ENCODE assay signal across 10 cellular contexts in genomic region chr7:37440738-37441404, GRCh38. TPM values are rescaled to one million over a fixed set of nuclear protein-coding genes. Genes with fewer than 3 reads are reported as not detected.
A peak's percentile ranks its signal among the peaks of the same experiment; 100 is the strongest.
DNase-seq lines count a peak whose midpoint lies in the region; ATAC-seq, FAIRE-seq and TF ChIP-seq lines count a peak whose summit lies in the region.
"Had no signal": no experiment of that assay in that cellular context is flagged by ENCODE, and none has a peak within 500 bp of the region (broad histone marks: within the 10 kb centered on the region; RNA-seq: fewer than 3 reads in every experiment).

No MANE protein-coding gene starts in this region.

- peak overlapping the region; percentile 23 to 32 for H3K27ac ChIP-seq in kidney (ENCODE audit: low read depth in 2 of 2, low read length in 2 of 2)
- no peak overlapping the region for H3K27ac ChIP-seq in endodermal cell (ENCODE audit: low read depth, low read length)
- H3K27ac ChIP-seq: VCaP had no signal

- ATAC-seq in activated T-cell treated with anti-CD3 and anti-CD28 coated beads, Interleukin-2, amount 50 U/mL, for 72 hours (replicated peaks in 1 of 2) = peak; percentile 74 to 78
- no peak for ATAC-seq in GM21528 (IDR thresholded peaks at IDR 0.05; ENCODE audit: low FRiP score, unreplicated experiment)
- ATAC-seq in HG03097 (IDR thresholded peaks at IDR 0.05; ENCODE audit: low FRiP score, unreplicated experiment) = no peak
- no peak for ATAC-seq in HG03159 (IDR thresholded peaks at IDR 0.05; ENCODE audit: unreplicated experiment)

- 81 to 89% methylated on average over 3 to 7 of the region's 8 CpGs for WGBS in endodermal cell (ENCODE audit: insufficient coverage in 1 of 2, insufficient read length in 1 of 2), 2 experiments

- peak; percentile 39 to 54 for DNase-seq in activated T-cell treated with anti-CD3 and anti-CD28 coated beads, Interleukin-2, amount 50 U/mL, for 72 hours
- DNase-seq in kidney (no peak), endodermal cell (no peak)
- peak; percentile 5 to 47 for DNase-seq in stimulated activated CD4-positive, alpha-beta T cell treated with anti-CD3 and anti-CD28 coated beads, Interleukin-4, amount 100 ng/mL, for 4 hours
- DNase-seq: kidney glomerular epithelial cell had no signal

- peaks cover 0 to 5% of the 10 kb centered on the region in 2 donors for H3K36me3 Mint-ChIP-seq in activated T-cell treated with anti-CD3 and anti-CD28 coated beads, Interleukin-2, amount 50 U/mL, for 72 hours (ENCODE audit: insufficient read depth in 2 of 2)
- peaks cover 32% of the 10 kb centered on the region for H3K36me3 Mint-ChIP-seq in endodermal cell (ENCODE audit: low read depth)

- H3K9ac ChIP-seq in Loucy (ENCODE audit: low read depth, low read length, poor library complexity, severe bottlenecking) (peak overlapping the region; percentile 56), kidney (ENCODE audit: low read length in 2 of 2) (no peak overlapping the region), endodermal cell (ENCODE audit: extremely low read depth, low read length, poor library complexity, severe bottlenecking) (no peak overlapping the region)

- H3K4me1 Mint-ChIP-seq in activated T-cell treated with anti-CD3 and anti-CD28 coated beads, Interleukin-2, amount 50 U/mL, for 72 hours (ENCODE audit: low read depth) = peaks cover 89% of the 10 kb centered on the region
- H3K4me1 Mint-ChIP-seq in endodermal cell = peaks cover 44% of the 10 kb centered on the region

- H3K27ac Mint-ChIP-seq in activated T-cell treated with anti-CD3 and anti-CD28 coated beads, Interleukin-2, amount 50 U/mL, for 72 hours = peak overlapping the region; percentile 44
- no peak overlapping the region for H3K27ac Mint-ChIP-seq in endodermal cell

- no peaks in the 10 kb centered on the region for H3K9me2 ChIP-seq in Loucy (replicated peaks; ENCODE audit: low read depth, low read length)

- no peaks in the 10 kb centered on the region for H3K9me3 Mint-ChIP-seq in activated T-cell treated with anti-CD3 and anti-CD28 coated beads, Interleukin-2, amount 50 U/mL, for 72 hours
- H3K9me3 Mint-ChIP-seq in endodermal cell = no peaks in the 10 kb centered on the region

- no peaks in the 10 kb centered on the region for H3F3A ChIP-seq in Loucy (ENCODE audit: low read depth)

- FAIRE-seq in kidney (lab: Jason Lieb, UNC) = no peak

- TF ChIP-seq CTCF in Loucy (conservative IDR thresholded peaks at IDR 0.05; ENCODE audit: low read length) (no peak), kidney (IDR thresholded peaks at IDR 0.05; ENCODE audit: borderline replicate concordance, extremely low read depth, insufficient read depth) (no peak), endodermal cell (conservative IDR thresholded peaks at IDR 0.05) (no peak)

- H4K20me1 ChIP-seq in Loucy (ENCODE audit: insufficient read depth, low read length, poor library complexity, severe bottlenecking) = no peaks in the 10 kb centered on the region

- H3K4me3 Mint-ChIP-seq in activated T-cell treated with anti-CD3 and anti-CD28 coated beads, Interleukin-2, amount 50 U/mL, for 72 hours = peak overlapping the region; percentile 64 to 76
- H3K4me3 Mint-ChIP-seq in endodermal cell = no peak overlapping the region

- H3K27me3 Mint-ChIP-seq in activated T-cell treated with anti-CD3 and anti-CD28 coated beads, Interleukin-2, amount 50 U/mL, for 72 hours (ENCODE audit: low read depth) = no peaks in the 10 kb centered on the region
- H3K27me3 Mint-ChIP-seq in endodermal cell (ENCODE audit: insufficient read depth) = no peaks in the 10 kb centered on the region

- intact Hi-C loops in kidney (cut with DNase I) = no loop called here

- H3K4me2 ChIP-seq in Loucy (ENCODE audit: low read depth, low read length, poor library complexity, severe bottlenecking) = peak overlapping the region; percentile 53

- H2AFZ ChIP-seq in Loucy (ENCODE audit: low read length) = no peak overlapping the region

- H3K36me3 ChIP-seq in Loucy (ENCODE audit: insufficient read depth, low read length) = no peaks in the 10 kb centered on the region
- no peaks in the 10 kb centered on the region for H3K36me3 ChIP-seq in kidney (ENCODE audit: control insufficient read depth in 1 of 2, insufficient read depth in 2 of 2, low read length in 2 of 2)
- peaks cover 27% of the 10 kb centered on the region for H3K36me3 ChIP-seq in endodermal cell (ENCODE audit: control insufficient read depth, insufficient read depth, low read length)

- H3K79me2 ChIP-seq in Loucy (ENCODE audit: insufficient read depth, low read length) = peaks cover 6% of the 10 kb centered on the region

- H3K4me3 ChIP-seq in Loucy (ENCODE audit: low read length, poor library complexity, severe bottlenecking) = peak overlapping the region; percentile 30
- H3K4me3 ChIP-seq in kidney (ENCODE audit: low read length in 2 of 2) = no peak overlapping the region
- no peak overlapping the region for H3K4me3 ChIP-seq in endodermal cell (ENCODE audit: low read length)

- peaks cover 19% of the 10 kb centered on the region for H3K4me1 ChIP-seq in Loucy (ENCODE audit: insufficient read depth, low read length, poor library complexity, severe bottlenecking)
- no peaks in the 10 kb centered on the region for H3K4me1 ChIP-seq in kidney (ENCODE audit: control insufficient read depth in 1 of 2, insufficient read depth in 1 of 2, low read depth in 1 of 2, low read length in 2 of 2)
- peaks cover 16% of the 10 kb centered on the region for H3K4me1 ChIP-seq in endodermal cell (ENCODE audit: control insufficient read depth, insufficient read depth, low read length)

- H3K27me3 ChIP-seq in Loucy (ENCODE audit: insufficient read depth, low read length, poor library complexity, severe bottlenecking) = no peaks in the 10 kb centered on the region
- H3K27me3 ChIP-seq in endodermal cell (ENCODE audit: control insufficient read depth, insufficient read depth, low read length, poor library complexity, severe bottlenecking) = no peaks in the 10 kb centered on the region

- H3K9me3 ChIP-seq in Loucy (ENCODE audit: insufficient read depth, low read depth, low read length) = no peaks in the 10 kb centered on the region
- peaks cover 0 to 2% of the 10 kb centered on the region in 2 donors for H3K9me3 ChIP-seq in kidney (ENCODE audit: control insufficient read depth in 1 of 2, low read length in 2 of 2)
- no peaks in the 10 kb centered on the region for H3K9me3 ChIP-seq in endodermal cell (ENCODE audit: control insufficient read depth, low read length)

RNA-seq across cellular contexts. Expression of gene ELMO1, which starts 7.8 kb away (rescaled TPM):
- total RNA-seq in activated T-cell treated with anti-CD3 and anti-CD28 coated beads, Interleukin-2, amount 50 U/mL, for 72 hours = 100 to 1,000 TPM in 1 of 2 donors, 10 to 100 TPM in 1; 97.2 to 113 TPM
- total RNA-seq in kidney (35.4 TPM), endodermal cell (100 to 1,000 TPM; 120 to 131 TPM)
- polyA plus RNA-seq in kidney (ENCODE audit: insufficient read depth, low read depth, low replicate concordance) = 6.0 TPM
- 16.6 TPM for polyA plus RNA-seq in endodermal cell (2013, experiment 1 of 2)
- polyA plus RNA-seq in endodermal cell (2013, experiment 2 of 2) = 21.5 TPM

Comparison
In these comparisons a context has a peak if more than half of its experiments do, and no peak if none do; other contexts are left out.
1. ATAC-seq: peak in activated T-cell treated with anti-CD3 and anti-CD28 coated beads, Interleukin-2, amount 50 U/mL, for 72 hours (2 of 2); none in GM21528 (single experiment), HG03097 (single experiment) and HG03159 (single experiment).
2. DNase-seq: peak in activated T-cell treated with anti-CD3 and anti-CD28 coated beads, Interleukin-2, amount 50 U/mL, for 72 hours (2 of 2) and stimulated activated CD4-positive, alpha-beta T cell treated with anti-CD3 and anti-CD28 coated beads, Interleukin-4, amount 100 ng/mL, for 4 hours (2 of 2); none in kidney (single experiment) and endodermal cell (single experiment).